Comparison of ENCODE assay signal across 12 cellular contexts in the genomic region with DNA sequence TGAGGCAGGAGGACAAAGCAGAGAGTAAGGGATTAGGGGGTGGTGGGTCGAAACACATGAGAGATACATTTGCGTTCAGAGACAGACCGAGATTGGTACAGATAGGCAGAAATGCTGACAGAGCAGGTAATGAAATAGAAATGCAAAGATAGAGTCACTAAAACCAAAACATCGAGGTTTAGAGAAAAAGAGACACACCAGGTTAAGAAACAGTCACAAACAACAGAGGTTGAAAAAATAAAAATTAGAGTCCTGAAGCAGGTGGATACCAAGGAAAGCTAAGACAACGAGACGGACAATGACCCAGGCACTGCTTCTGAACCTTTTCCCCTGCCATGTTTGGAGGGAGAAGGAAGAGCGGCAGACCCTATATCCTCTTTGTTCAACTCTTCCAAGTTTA. TPM values are rescaled to one million over a fixed set of nuclear protein-coding genes. Genes with fewer than 3 reads are reported as not detected.
DNase-seq lines count a peak whose midpoint lies in the region; ATAC-seq and TF ChIP-seq lines count a peak whose summit lies in the region.
"Had no signal": no experiment of that assay in that cellular context is flagged by ENCODE, and none has a peak within 500 bp of the region (broad histone marks: within the 10 kb centered on the region; RNA-seq: fewer than 3 reads in every experiment).

No MANE protein-coding gene starts in this region.

- in situ Hi-C loops in Panc1 (cut with HindIII; ENCODE audit: low pct_unique_long_range_greater_than_20kb, low sequenced_read_pairs) = no loop called here

- no peaks in the 10 kb centered on the region; the same call in 1 of the 2 replicates for H3K36me3 ChIP-seq in Panc1 (ENCODE audit: control insufficient read depth, insufficient read depth, low read length)
- no peaks in the 10 kb centered on the region for H3K36me3 ChIP-seq in spleen

- H3K27me3 ChIP-seq in Panc1 (ENCODE audit: control insufficient read depth, insufficient read depth, low read length) = no peaks in the 10 kb centered on the region
- no peaks in the 10 kb centered on the region for H3K27me3 ChIP-seq in dorsolateral prefrontal cortex
- H3K27me3 ChIP-seq in spleen (replicated peaks in 1 of 7) = no peaks in the 10 kb centered on the region

- intact Hi-C loops in activated CD4-positive, alpha-beta T cell treated with anti-CD3 and anti-CD28 coated beads for 36 hours (cut with DNase I, micrococcal nuclease) = loop anchor here (1.0 to 10.0 kb wide), 7 partner anchors 8 to 1011 kb away; partner anchors contain the start of genes PI4KA (in 1 of the 2), PPM1F (in 1 of the 2) and SNAP29 (in 1 of the 2)
- intact Hi-C loops in Panc1 (cut with micrococcal nuclease; ENCODE audit: unreplicated experiment) = no loop called here
- intact Hi-C loops in dorsolateral prefrontal cortex (cut with DNase I) = loop anchor here (5.0 to 10.0 kb wide), 5 partner anchors 64 to 84 kb away; partner anchors contain the start of gene PPM1F (in 1 of the 2)
- intact Hi-C loops in spleen (cut with DNase I; ENCODE audit: low total_unique reads) = loop anchor here (10.0 kb wide), 1 partner anchor 54 kb away; no protein-coding TSS in a partner anchor

- 91 to 98% (median 94%) methylated on average over 7 of the region's 7 CpGs for WGBS in spleen, 5 donors

- peak overlapping the region; percentile 90 for H3K27ac ChIP-seq in Panc1 (ENCODE audit: low read length)
- peak overlapping the region in 1 of 59 donors; percentile 87 for H3K27ac ChIP-seq in dorsolateral prefrontal cortex
- H3K27ac ChIP-seq in spleen = peak overlapping the region; percentile 87 to 97 (median 92)

- CTCF ChIA-PET in activated CD4-positive, alpha-beta T cell treated with anti-CD3 and anti-CD28 coated beads for 36 hours (lab: Charles Lee) = interaction anchor here (0.7 kb wide), 2 partner anchors 12 to 216 kb away, joined by 3 read pairs; no protein-coding TSS in a partner anchor
- CTCF ChIA-PET in Panc1 (lab: Charles Lee) = no interaction called here

- DNase-seq in activated CD4-positive, alpha-beta T cell treated with anti-CD3 and anti-CD28 coated beads for 36 hours = no peak
- DNase-seq in activated CD4-positive, alpha-beta T cell treated with anti-CD3 and anti-CD28 coated beads for 4 hours = no peak
- DNase-seq in Panc1 (ENCODE audit: low read depth, low spot score) = no peak
- no peak for DNase-seq in dorsolateral prefrontal cortex
- no peak for DNase-seq in spleen
- DNase-seq: ACHN; GDM1; NCI-H774; stimulated activated naive CD4-positive, alpha-beta T cell had no signal

- peaks cover 15% of the 10 kb centered on the region for H3K36me3 Mint-ChIP-seq in activated CD4-positive, alpha-beta T cell treated with anti-CD3 and anti-CD28 coated beads for 36 hours (ENCODE audit: low read depth)

- POLR2A ChIA-PET in activated CD4-positive, alpha-beta T cell treated with anti-CD3 and anti-CD28 coated beads for 36 hours (lab: Charles Lee) = interaction anchor here (3.9 kb wide), 1 partner anchor 8 kb away, joined by 28 read pairs; no protein-coding TSS in a partner anchor
- POLR2A ChIA-PET in Panc1 (lab: Charles Lee) = interaction anchor here (0.6 kb wide), 1 partner anchor 1858 kb away, joined by 4 read pairs; no protein-coding TSS in a partner anchor

- peaks cover 16% of the 10 kb centered on the region for H3K4me1 ChIP-seq in Panc1 (ENCODE audit: control insufficient read depth, insufficient read depth, low read length)
- H3K4me1 ChIP-seq in spleen = peaks cover 19 to 48% (median 40%) of the 10 kb centered on the region in 6 donors

- peaks cover 31% of the 10 kb centered on the region for H3K4me1 Mint-ChIP-seq in activated CD4-positive, alpha-beta T cell treated with anti-CD3 and anti-CD28 coated beads for 36 hours

- peaks cover 5% of the 10 kb centered on the region for H3K27me3 Mint-ChIP-seq in activated CD4-positive, alpha-beta T cell treated with anti-CD3 and anti-CD28 coated beads for 36 hours

- TF ChIP-seq CTCF in Panc1 (IDR thresholded peaks at IDR 0.05) (no peak), dorsolateral prefrontal cortex (IDR thresholded peaks at IDR 0.05 in 54 of 56, conservative IDR thresholded peaks at IDR 0.05 in 2 of 56; ENCODE audit: low read depth in 1 of 56, partially characterized antibody in 56 of 56) (no peak), spleen (IDR thresholded peaks at IDR 0.05 in 8 of 11, conservative IDR thresholded peaks at IDR 0.05 in 3 of 11) (no peak)

- no peak for TF ChIP-seq POLR2A in spleen (IDR thresholded peaks at IDR 0.05)

- no TSS peak for BruUV-seq in Panc1 (replicated peaks; lab: Mats Ljungman, UMichigan)

- peak overlapping the region; percentile 99 for H3K27ac Mint-ChIP-seq in activated CD4-positive, alpha-beta T cell treated with anti-CD3 and anti-CD28 coated beads for 36 hours

- H3K4me3 ChIP-seq in Panc1 (ENCODE audit: low read depth in 2 of 2, low read length in 2 of 2) (peak overlapping the region; percentile 85 to 88; a peak in 3 of 4 replicates), dorsolateral prefrontal cortex (peak overlapping the region in 44 of 59 donors; percentile 69 to 98 (median 88)), spleen (peak overlapping the region in 4 of 8 donors; percentile 74 to 92 (median 86))

- ATAC-seq in activated CD4-positive, alpha-beta T cell treated with anti-CD3 and anti-CD28 coated beads for 36 hours = no peak
- ATAC-seq in Panc1 (no peak), GM19324 (IDR thresholded peaks at IDR 0.05; ENCODE audit: low FRiP score, unreplicated experiment) (no peak), HG03139 (IDR thresholded peaks at IDR 0.05; ENCODE audit: unreplicated experiment) (no peak), GM19455 (IDR thresholded peaks at IDR 0.05; ENCODE audit: unreplicated experiment) (no peak)

- H3K9me3 Mint-ChIP-seq in activated CD4-positive, alpha-beta T cell treated with anti-CD3 and anti-CD28 coated beads for 36 hours (ENCODE audit: low read depth) = no peaks in the 10 kb centered on the region

- H3K9me3 ChIP-seq in Panc1 (ENCODE audit: control insufficient read depth, insufficient read depth, low read depth, low read length) (no peaks in the 10 kb centered on the region), spleen (no peaks in the 10 kb centered on the region)

- H3K4me3 Mint-ChIP-seq in activated CD4-positive, alpha-beta T cell treated with anti-CD3 and anti-CD28 coated beads for 36 hours = peak overlapping the region; percentile 81

RNA-seq across cellular contexts. Expression of gene MAPK1, which starts 1.2 kb away (rescaled TPM):
- 100 to 1,000 TPM in 1 of 2 experiments, 10 to 100 TPM in 1; 91.9 to 108 TPM for total RNA-seq in activated CD4-positive, alpha-beta T cell treated with anti-CD3 and anti-CD28 coated beads for 36 hours
- total RNA-seq in Panc1 (2021; ENCODE audit: unreplicated experiment) = 122 TPM
- polyA plus RNA-seq in Panc1 (2012; ENCODE audit: insufficient read length) = 66.1 TPM
- total RNA-seq in dorsolateral prefrontal cortex = 100 to 1,000 TPM; 207 to 492 (median 330) TPM
- total RNA-seq in spleen = 100 to 1,000 TPM in 5 of 7 donors, 10 to 100 TPM in 2; 87.0 to 165 (median 131) TPM
- polyA plus RNA-seq in spleen = 10 to 100 TPM; 11.6 to 18.0 (median 15.1) TPM
